Comparison of ENCODE assay signal across 1 cellular context in genomic region chr19:42229263-42229854, GRCh38.
A peak's percentile ranks its signal among the peaks of the same experiment; 100 is the strongest.
TF ChIP-seq lines count a peak whose summit lies in the region.

No MANE protein-coding gene starts in this region.

TF ChIP-seq in K562, 482 proteins besides CTCF, POLR2A, EP300 and RAD21 (continued from another document and continues in another):
- TF ChIP-seq FOXP4 (CRISPR knock-in tag; IDR thresholded peaks at IDR 0.05; ENCODE audit: borderline replicate concordance), result 0 out of 2 replicates have a peak, but pooled peaks have one; percentile 19
- no peak for TF ChIP-seq HLTF (IDR thresholded peaks at IDR 0.05)
- TF ChIP-seq PHB2 (IDR thresholded peaks at IDR 0.05; ENCODE audit: low read depth), result no peak
- no peak for TF ChIP-seq ZNF518B (CRISPR knock-in tag; IDR thresholded peaks at IDR 0.05)
- TF ChIP-seq LCOR (CRISPR knock-in tag; IDR thresholded peaks at IDR 0.05), result no peak
- no peak for TF ChIP-seq CCNT2 (IDR thresholded peaks at IDR 0.05; ENCODE audit: borderline replicate concordance, extremely low read depth, insufficient read length, low read depth, low read length)
- TF ChIP-seq TGIF2 (CRISPR knock-in tag; IDR thresholded peaks at IDR 0.05), result no peak
- no peak for TF ChIP-seq GTF2A2 (tag; IDR thresholded peaks at IDR 0.05)
- TF ChIP-seq HDAC8 (tag; IDR thresholded peaks at IDR 0.05), result no peak
- no peak for TF ChIP-seq TSHZ1 (CRISPR knock-in tag; IDR thresholded peaks at IDR 0.05)
- no peak for TF ChIP-seq MAFF (IDR thresholded peaks at IDR 0.05; ENCODE audit: low read length)
- TF ChIP-seq TCF3 (CRISPR knock-in tag; IDR thresholded peaks at IDR 0.05), result peak; percentile 42; the same call in 1 of the 2 replicates
- no peak for TF ChIP-seq RBBP5 (IDR thresholded peaks at IDR 0.05; ENCODE audit: borderline replicate concordance, insufficient read depth, low read length, poor library complexity, severe bottlenecking)
- TF ChIP-seq TAL1 (IDR thresholded peaks at IDR 0.05), result peak; percentile 34; the same call in 1 of the 2 replicates
- TF ChIP-seq ZNF24 (IDR thresholded peaks at IDR 0.05), result no peak
- TF ChIP-seq ETV1 (tag; conservative IDR thresholded peaks at IDR 0.05; ENCODE audit: low read depth), result no peak
- no peak for TF ChIP-seq CSDE1 (IDR thresholded peaks at IDR 0.05)
- TF ChIP-seq CXXC5 (CRISPR knock-in tag; IDR thresholded peaks at IDR 0.05), result no peak
- 0 out of 2 replicates have a peak, but pooled peaks have one; percentile 12 for TF ChIP-seq ZFX (CRISPR knock-in tag; IDR thresholded peaks at IDR 0.05)
- no peak for TF ChIP-seq DACH1 (IDR thresholded peaks at IDR 0.05; ENCODE audit: partially characterized antibody)
- TF ChIP-seq ZNF766 (CRISPR knock-in tag; conservative IDR thresholded peaks at IDR 0.05), result no peak
- TF ChIP-seq MAZ (CRISPR knock-in tag; conservative IDR thresholded peaks at IDR 0.05 in 1 of 2, IDR thresholded peaks at IDR 0.05 in 1 of 2), result peak in 1 of 2 experiments; percentile 31; a peak in 1 of 4 replicates
- no peak for TF ChIP-seq NKRF (IDR thresholded peaks at IDR 0.05; ENCODE audit: borderline replicate concordance)
- TF ChIP-seq NR0B1 (IDR thresholded peaks at IDR 0.05; ENCODE audit: partially characterized antibody), result no peak
- TF ChIP-seq ELF1 (tag; IDR thresholded peaks at IDR 0.05), result no peak
- TF ChIP-seq ZNF184 (CRISPR knock-in tag; IDR thresholded peaks at IDR 0.05), result no peak
- TF ChIP-seq CCAR2 (IDR thresholded peaks at IDR 0.05; ENCODE audit: low read depth, low read length), result no peak
- TF ChIP-seq ZFP36 (IDR thresholded peaks at IDR 0.05; ENCODE audit: low read depth, low read length, partially characterized antibody), result no peak
- peak; percentile 3; the same call in 1 of the 2 replicates for TF ChIP-seq ZNF263 (CRISPR knock-in tag; IDR thresholded peaks at IDR 0.05; ENCODE audit: borderline replicate concordance)
- TF ChIP-seq ETS1 (conservative IDR thresholded peaks at IDR 0.05; ENCODE audit: control insufficient read depth, low read depth, low read length), result no peak
- no peak for TF ChIP-seq MAFG (tag; conservative IDR thresholded peaks at IDR 0.05)
- TF ChIP-seq MYC (IDR thresholded peaks at IDR 0.05; ENCODE audit: low read depth, low read length), result peak; percentile 57
- TF ChIP-seq MYC (CRISPR knock-in tag; IDR thresholded peaks at IDR 0.05; ENCODE audit: borderline replicate concordance, low read depth), result no peak; the same call in 1 of the 2 replicates
- TF ChIP-seq STAG1 (CRISPR knock-in tag; IDR thresholded peaks at IDR 0.05; ENCODE audit: borderline replicate concordance), result no peak
- 0 out of 2 replicates have a peak, but pooled peaks have one; percentile 51 for TF ChIP-seq PML (IDR thresholded peaks at IDR 0.05; ENCODE audit: low read length)
- peak; percentile 20; the same call in 1 of the 2 replicates for TF ChIP-seq USF1 (CRISPR knock-in tag; IDR thresholded peaks at IDR 0.05)
- TF ChIP-seq IRF9 (tag; IDR thresholded peaks at IDR 0.05), result 0 out of 2 replicates have a peak, but pooled peaks have one; percentile 22
- TF ChIP-seq SIX5 (IDR thresholded peaks at IDR 0.05; ENCODE audit: borderline replicate concordance in 1 of 2, insufficient read depth in 1 of 2, low read depth in 1 of 2, low read length in 2 of 2), result no peak
- peak; percentile 28 for TF ChIP-seq PRDM10 (IDR thresholded peaks at IDR 0.05; ENCODE audit: partially characterized antibody)
